ENCODE assay signal across 8 cellular contexts in genomic region chr14:95156765-95157194, GRCh38. TPM values are rescaled to one million over a fixed set of nuclear protein-coding genes. Genes with fewer than 3 reads are reported as not detected.
DNase-seq lines count a peak whose midpoint lies in the region; ATAC-seq and TF ChIP-seq lines count a peak whose summit lies in the region.

No MANE protein-coding gene starts in this region.

- H2AFZ ChIP-seq in parathyroid adenoma = peak overlapping the region; percentile 81

- DNase-seq in NCI-H69 (lab: John Stamatoyannopoulos, UW) (peak; percentile 76), Right ventricle myocardium inferior (ENCODE audit: missing footprints) (peak; percentile 78), SW 1271 (lab: John Stamatoyannopoulos, UW) (no peak), NOMO-1 treated with DMSO at 0.1 percent for 48 hours (lab: John Stamatoyannopoulos, UW; ENCODE audit: unreplicated experiment) (no peak)
- DNase-seq in activated gamma-delta T cell treated with anti-CD3 and anti-CD28 coated beads, Interleukin-2, amount 50 U/mL, for 16 hours (ENCODE audit: low read depth) = peak; percentile 4

- H3K27ac ChIP-seq in parathyroid adenoma = peak overlapping the region; percentile 80

- H3K4me1 ChIP-seq in parathyroid adenoma = peaks cover 14% of the 10 kb centered on the region

- H3K9ac ChIP-seq in parathyroid adenoma = peak overlapping the region; percentile 75

- ATAC-seq in GM18511 (IDR thresholded peaks at IDR 0.05; ENCODE audit: unreplicated experiment) (peak; percentile 43), HG02610 (IDR thresholded peaks at IDR 0.05; ENCODE audit: unreplicated experiment) (peak; percentile 28), Right ventricle myocardium inferior (peak; percentile 32)

- peak overlapping the region; percentile 69 for H3K4me3 ChIP-seq in parathyroid adenoma (ENCODE audit: low read depth, low read length)

- peak overlapping the region; percentile 78 for H3K4me2 ChIP-seq in parathyroid adenoma (ENCODE audit: low read length)

- intact Hi-C loops in Right ventricle myocardium inferior (cut with DNase I) = loop anchor here (2.0 kb wide), 1 partner anchor 104 kb away; no protein-coding TSS in a partner anchor

- no peak for TF ChIP-seq CTCF in parathyroid adenoma (IDR thresholded peaks at IDR 0.05)

- no peaks in the 10 kb centered on the region for H3K9me3 ChIP-seq in parathyroid adenoma (ENCODE audit: control insufficient read depth, low read length)

- H3K36me3 ChIP-seq in parathyroid adenoma (ENCODE audit: control insufficient read depth, insufficient read depth, low read length) = no peaks in the 10 kb centered on the region

- H3K27me3 ChIP-seq in parathyroid adenoma (ENCODE audit: control insufficient read depth, insufficient read depth, low read length) = no peaks in the 10 kb centered on the region

- peaks cover 50% of the 10 kb centered on the region for H3K79me2 ChIP-seq in parathyroid adenoma

RNA-seq across cellular contexts. Expression of gene DICER1, which starts 0.5 kb away (rescaled TPM):
- total RNA-seq in Right ventricle myocardium inferior = 20.7 TPM

Comparison
In these comparisons a context has a peak if more than half of its experiments do, and no peak if none do; other contexts are left out.
1. DNase-seq: peak in NCI-H69 (single experiment), activated gamma-delta T cell treated with anti-CD3 and anti-CD28 coated beads, Interleukin-2, amount 50 U/mL, for 16 hours (single experiment) and Right ventricle myocardium inferior (single experiment); none in SW 1271 (0 of 2) and NOMO-1 treated with DMSO at 0.1 percent for 48 hours (single experiment).
2. Peak in every context shown above with its lines, with median percentiles within 50 percentile points of each other: ATAC-seq.